In genomic region chr13:27200413-27201066, GRCh38 we compare ENCODE assay signal across 1 cellular context.
TF ChIP-seq lines count a peak whose summit lies in the region.

No MANE protein-coding gene starts in this region.

TF ChIP-seq in IMR-90, 13 proteins besides CTCF, POLR2A, EP300 and RAD21:
- TF ChIP-seq NFE2L2 (IDR thresholded peaks at IDR 0.05; ENCODE audit: low read depth, low read length) (no peak), SMC3 (IDR thresholded peaks at IDR 0.05; ENCODE audit: low read depth, low read length) (no peak), CEBPB (IDR thresholded peaks at IDR 0.05; ENCODE audit: low read depth, low read length) (no peak), ELK1 (IDR thresholded peaks at IDR 0.05; ENCODE audit: borderline replicate concordance, low read depth, low read length) (no peak), MXI1 (IDR thresholded peaks at IDR 0.05; ENCODE audit: borderline replicate concordance, low read depth, low read length) (no peak), MAZ (IDR thresholded peaks at IDR 0.05; ENCODE audit: borderline replicate concordance, low read depth, low read length) (no peak), RFX5 (IDR thresholded peaks at IDR 0.05; ENCODE audit: low read depth, low read length) (no peak), MAFK (IDR thresholded peaks at IDR 0.05; ENCODE audit: low read depth, low read length) (no peak), CHD1 (IDR thresholded peaks at IDR 0.05; ENCODE audit: low read depth, low read length) (no peak), FOS (IDR thresholded peaks at IDR 0.05; ENCODE audit: low read depth, low read length) (no peak), USF2 (IDR thresholded peaks at IDR 0.05; ENCODE audit: low read depth, low read length) (no peak), BHLHE40 (IDR thresholded peaks at IDR 0.05; ENCODE audit: low read depth, low read length) (no peak)
TF ChIP-seq in IMR-90: peak in this region for 0.
